ENCODE assay signal across 11 cellular contexts in the genomic region with DNA sequence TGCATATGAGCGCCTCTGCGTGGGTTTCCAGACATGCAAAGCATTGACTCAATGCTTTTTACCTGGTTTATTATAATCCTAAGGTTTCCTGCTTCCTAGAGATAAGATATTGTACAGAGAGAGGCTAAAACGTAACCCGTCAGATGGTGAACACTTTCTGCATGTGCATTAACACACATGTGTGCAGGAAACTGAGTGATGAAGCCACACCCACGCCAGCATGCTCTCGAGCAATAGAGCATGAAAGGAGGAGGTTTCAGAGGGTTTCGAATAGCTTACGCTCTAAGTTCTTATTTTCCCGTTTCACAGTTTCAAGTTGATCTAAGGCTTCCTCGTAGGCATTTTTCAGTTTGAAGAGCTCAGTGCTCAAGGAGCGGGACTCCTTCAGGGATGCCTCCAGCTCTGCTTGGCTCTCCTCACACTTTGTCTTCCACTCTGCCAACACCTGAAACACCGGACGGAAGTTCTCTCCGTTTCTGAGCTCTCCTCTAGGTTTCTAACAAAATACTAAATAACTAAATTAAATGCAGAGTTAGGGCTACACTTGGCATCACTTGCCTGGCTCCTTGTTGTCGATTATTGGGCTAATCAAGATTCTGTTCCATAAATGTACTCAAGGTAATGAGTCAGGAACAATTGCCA.
DNase-seq lines count a peak whose midpoint lies in the region; ATAC-seq and TF ChIP-seq lines count a peak whose summit lies in the region.
"Had no signal": no experiment of that assay in that cellular context is flagged by ENCODE, and none has a peak within 500 bp of the region (broad histone marks: within the 10 kb centered on the region; RNA-seq: fewer than 3 reads in every experiment).

No MANE protein-coding gene starts in this region.

- no peak overlapping the region for H3K27ac ChIP-seq in substantia nigra (ENCODE audit: low read depth, low read length, poor library complexity, severe bottlenecking)
- H3K27ac ChIP-seq: heart left ventricle, right lobe of liver had no signal

- in situ Hi-C loops in GM13976 (cut with MboI; ENCODE audit: low sequenced_read_pairs, unreplicated experiment): no loop called here

- DNase-seq in GM13976 (ENCODE audit: low spot score) (peak; percentile 81), NCI-H187 treated with DMSO at 0.1 percent for 48 hours (lab: John Stamatoyannopoulos, UW) (no peak), NCI-H748 (lab: John Stamatoyannopoulos, UW; ENCODE audit: unreplicated experiment) (no peak), NCI-H345 treated with DMSO at 0.1 percent for 48 hours (lab: John Stamatoyannopoulos, UW; ENCODE audit: unreplicated experiment) (no peak), substantia nigra (lab: John Stamatoyannopoulos, UW) (no peak)
- DNase-seq: heart left ventricle, right lobe of liver had no signal

- ATAC-seq in GM19372 (IDR thresholded peaks at IDR 0.05; ENCODE audit: low read depth, unreplicated experiment) (peak; percentile 96), HG02852 (IDR thresholded peaks at IDR 0.05; ENCODE audit: unreplicated experiment) (peak; percentile 94), HG03565 (IDR thresholded peaks at IDR 0.05; ENCODE audit: unreplicated experiment) (peak; percentile 92)
- ATAC-seq: activated naive CD4-positive, alpha-beta T cell treated with anti-CD3 and anti-CD28 coated beads, Interleukin-2, amount 50 U/mL, for 72 hours; heart left ventricle; right lobe of liver had no signal

- no peak for TF ChIP-seq CTCF in GM13976 (IDR thresholded peaks at IDR 0.05; ENCODE audit: borderline replicate concordance, control extremely low read depth, extremely low read depth, insufficient read depth, missing control alignments)
